ENCODE assay signal across 17 cellular contexts in the genomic region with DNA sequence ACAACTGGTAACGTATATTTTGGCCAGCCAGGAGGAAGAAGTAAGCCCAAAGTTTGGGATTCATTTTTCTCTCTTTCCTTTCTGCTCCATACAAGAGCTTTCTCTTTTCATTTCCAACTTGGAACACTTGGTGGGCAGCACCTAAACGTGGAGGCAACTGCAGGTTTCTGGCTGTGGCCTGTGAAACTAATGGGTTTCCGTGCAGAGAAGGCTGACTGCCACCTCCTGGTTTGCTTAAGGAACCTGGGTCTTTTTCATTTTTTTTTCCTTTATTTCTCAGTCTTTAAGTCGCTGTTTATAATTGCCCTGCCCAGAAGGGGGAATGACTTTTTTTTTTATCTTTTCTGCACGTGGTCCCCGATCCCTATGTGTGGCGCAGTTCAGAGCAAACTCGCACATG. TPM values are rescaled to one million over a fixed set of nuclear protein-coding genes. Genes with fewer than 3 reads are reported as not detected.
DNase-seq lines count a peak whose midpoint lies in the region; ATAC-seq, FAIRE-seq and TF ChIP-seq lines count a peak whose summit lies in the region.
"Had no signal": no experiment of that assay in that cellular context is flagged by ENCODE, and none has a peak within 500 bp of the region (broad histone marks: within the 10 kb centered on the region; RNA-seq: fewer than 3 reads in every experiment).

No MANE protein-coding gene starts in this region.

- 97% methylated on average over 8 of the region's 8 CpGs for whole genome bisulfite sequencing in liver
- 15% methylated on average over 8 of the region's 8 CpGs for WGBS in HepG2 (ENCODE audit: low lambda C conversion rate)
- 96 to 98% methylated on average over 6 to 8 of the region's 8 CpGs for WGBS in endodermal cell (ENCODE audit: insufficient coverage in 1 of 2, insufficient read length in 1 of 2), 2 experiments
- WGBS in testis, 2 donors, result 93 to 98% methylated on average over 8 of the region's 8 CpGs

- H3K4me3 ChIP-seq in liver (ENCODE audit: low read depth in 1 of 3, low read length in 3 of 3) (peak overlapping the region in 2 of 3 donors; percentile 11 to 51), HepG2 (replicated peaks in 1 of 3; ENCODE audit: insufficient read depth in 1 of 3, low read depth in 2 of 3, low read length in 3 of 3) (no peak overlapping the region), Loucy (ENCODE audit: low read length, poor library complexity, severe bottlenecking) (no peak overlapping the region), endodermal cell (ENCODE audit: low read length) (peak overlapping the region; percentile 50), testis (no peak overlapping the region)
- H3K4me3 ChIP-seq: A549, GM12878, HAP-1 had no signal

- no peak for FAIRE-seq in HepG2 (lab: Jason Lieb, UNC)
- FAIRE-seq: A549, GM12878 had no signal

- H2AFZ ChIP-seq in HepG2 (ENCODE audit: low read length), result no peak overlapping the region
- H2AFZ ChIP-seq in Loucy (ENCODE audit: low read length), result no peak overlapping the region

- H3K36me3 ChIP-seq in liver (ENCODE audit: control insufficient read depth in 4 of 4, insufficient read depth in 3 of 4, low read depth in 1 of 4, low read length in 3 of 4), result peaks cover 8 to 60% (median 56%) of the 10 kb centered on the region in 4 donors
- no peaks in the 10 kb centered on the region for H3K36me3 ChIP-seq in HepG2 (replicated peaks in 1 of 2; ENCODE audit: control insufficient read depth in 1 of 2, insufficient read depth in 2 of 2, low read length in 2 of 2)
- H3K36me3 ChIP-seq in Loucy (ENCODE audit: insufficient read depth, low read length), result peaks cover 51% of the 10 kb centered on the region
- H3K36me3 ChIP-seq in endodermal cell (ENCODE audit: control insufficient read depth, insufficient read depth, low read length), result peaks cover 99% of the 10 kb centered on the region
- no peaks in the 10 kb centered on the region for H3K36me3 ChIP-seq in testis (ENCODE audit: low read depth, missing control alignments)

- H3K4me1 ChIP-seq in liver (ENCODE audit: control insufficient read depth in 4 of 4, insufficient read depth in 4 of 4, low read length in 3 of 4) (no peaks in the 10 kb centered on the region), HepG2 (ENCODE audit: insufficient read depth, low read length) (no peaks in the 10 kb centered on the region), Loucy (ENCODE audit: insufficient read depth, low read length, poor library complexity, severe bottlenecking) (peaks cover 15% of the 10 kb centered on the region), endodermal cell (ENCODE audit: control insufficient read depth, insufficient read depth, low read length) (no peaks in the 10 kb centered on the region), testis (no peaks in the 10 kb centered on the region)
- H3K4me1 ChIP-seq: A549, HAP-1 had no signal

- no peak overlapping the region for H3K27ac Mint-ChIP-seq in endodermal cell
- H3K27ac Mint-ChIP-seq in stimulated activated naive B cell treated with anti-CD40 and anti-IgM and Interleukin-4, amounts not matched to agents 10 μg/mL and 1 μg/mL and 100 μg/mL, for 72 hours, result peak overlapping the region; percentile 51
- no peak overlapping the region for H3K27ac Mint-ChIP-seq in osteocyte (ENCODE audit: unreplicated experiment)
- no peak overlapping the region for H3K27ac Mint-ChIP-seq in activated CD8-positive, alpha-beta T cell treated with anti-CD3 and anti-CD28 coated beads, Interleukin-2, amount 10 ng/mL, durations not matched to agents 7 days and 5 days
- H3K27ac Mint-ChIP-seq: CD8-positive, alpha-beta T cell had no signal

- no peak overlapping the region for H3K27ac ChIP-seq in liver (ENCODE audit: low read depth in 1 of 2, low read length in 2 of 2)
- no peak overlapping the region for H3K27ac ChIP-seq in HepG2 (ENCODE audit: extremely low read length, insufficient read depth, low read length)
- H3K27ac ChIP-seq in endodermal cell (ENCODE audit: low read depth, low read length), result no peak overlapping the region
- H3K27ac ChIP-seq in testis, result no peak overlapping the region
- H3K27ac ChIP-seq: 22Rv1, A549 had no signal

- TF ChIP-seq CTCF in liver (IDR thresholded peaks at IDR 0.05; ENCODE audit: low read depth, low read length, missing input control) (no peak), HepG2 (CRISPR knock-in tag; IDR thresholded peaks at IDR 0.05) (no peak), Loucy (conservative IDR thresholded peaks at IDR 0.05; ENCODE audit: low read length) (peak; percentile 38), endodermal cell (conservative IDR thresholded peaks at IDR 0.05) (no peak), osteocyte (IDR thresholded peaks at IDR 0.05) (no peak), testis (IDR thresholded peaks at IDR 0.05) (no peak)

- CTCF ChIA-PET in HepG2 (lab: Yijun Ruan, JAX; ENCODE audit: low intra/inter-chr PET ratio, low total read pairs), result no interaction called here
- CTCF ChIA-PET in activated CD8-positive, alpha-beta T cell treated with anti-CD3 and anti-CD28 coated beads, Interleukin-2, amount 10 ng/mL, durations not matched to agents 7 days and 5 days (lab: Charles Lee), result no interaction called here

- H3K79me2 ChIP-seq in HepG2 (ENCODE audit: insufficient read depth, low read length) (no peaks in the 10 kb centered on the region), Loucy (ENCODE audit: insufficient read depth, low read length) (peaks cover 19% of the 10 kb centered on the region; the same call in 1 of the 2 replicates)

- H3K27me3 Mint-ChIP-seq in endodermal cell (ENCODE audit: insufficient read depth) (no peaks in the 10 kb centered on the region), osteocyte (ENCODE audit: unreplicated experiment) (no peaks in the 10 kb centered on the region)
- H3K27me3 Mint-ChIP-seq in stimulated activated naive B cell treated with anti-CD40 and anti-IgM and Interleukin-4, amounts not matched to agents 10 μg/mL and 1 μg/mL and 100 μg/mL, for 72 hours, result no peaks in the 10 kb centered on the region
- no peaks in the 10 kb centered on the region for H3K27me3 Mint-ChIP-seq in activated CD8-positive, alpha-beta T cell treated with anti-CD3 and anti-CD28 coated beads, Interleukin-2, amount 10 ng/mL, durations not matched to agents 7 days and 5 days (ENCODE audit: low read depth)

- no peak for DNase-seq in HepG2 (ENCODE audit: low spot score)
- no peak for DNase-seq in endodermal cell
- no peak for DNase-seq in stimulated activated naive B cell treated with anti-CD40 and anti-IgM and Interleukin-4, amounts not matched to agents 10 μg/mL and 1 μg/mL and 100 μg/mL, for 72 hours
- no peak for DNase-seq in osteocyte (ENCODE audit: extremely low spot score, unreplicated experiment)
- DNase-seq in activated CD8-positive, alpha-beta T cell treated with anti-CD3 and anti-CD28 coated beads, Interleukin-2, amount 10 ng/mL, durations not matched to agents 7 days and 5 days, result no peak
- no peak for DNase-seq in testis
- DNase-seq: AML-193; Calu3; CD8-positive, alpha-beta T cell; DMS79 treated with DMSO at 0.1 percent for 48 hours; EL had no signal

- in situ Hi-C loops in HepG2 (cut with HindIII; ENCODE audit: extremely low pct_ligation_motif_present, low pct_unique_long_range_greater_than_20kb), result no loop called here

- no peaks in the 10 kb centered on the region for H3F3A ChIP-seq in Loucy (ENCODE audit: low read depth)

- H3K9ac ChIP-seq in liver (ENCODE audit: low read depth in 1 of 2, low read length in 2 of 2), result no peak overlapping the region
- H3K9ac ChIP-seq in HepG2 (ENCODE audit: insufficient read depth, low read depth, low read length), result no peak overlapping the region
- no peak overlapping the region for H3K9ac ChIP-seq in Loucy (ENCODE audit: low read depth, low read length, poor library complexity, severe bottlenecking)
- H3K9ac ChIP-seq in endodermal cell (ENCODE audit: extremely low read depth, low read length, poor library complexity, severe bottlenecking), result no peak overlapping the region

- intact Hi-C loops in HepG2 (cut with micrococcal nuclease; ENCODE audit: unreplicated experiment), result no loop called here
- intact Hi-C loops in testis (cut with DNase I; ENCODE audit: low total_unique reads), result no loop called here

- no peak overlapping the region for H3K4me3 Mint-ChIP-seq in endodermal cell
- H3K4me3 Mint-ChIP-seq in stimulated activated naive B cell treated with anti-CD40 and anti-IgM and Interleukin-4, amounts not matched to agents 10 μg/mL and 1 μg/mL and 100 μg/mL, for 72 hours, result no peak overlapping the region
- no peak overlapping the region for H3K4me3 Mint-ChIP-seq in osteocyte (ENCODE audit: unreplicated experiment)
- no peak overlapping the region for H3K4me3 Mint-ChIP-seq in activated CD8-positive, alpha-beta T cell treated with anti-CD3 and anti-CD28 coated beads, Interleukin-2, amount 10 ng/mL, durations not matched to agents 7 days and 5 days
- H3K4me3 Mint-ChIP-seq: CD8-positive, alpha-beta T cell had no signal

- no peak for ATAC-seq in HepG2
- no peak for ATAC-seq in stimulated activated naive B cell treated with anti-CD40 and anti-IgM and Interleukin-4, amounts not matched to agents 10 μg/mL and 1 μg/mL and 100 μg/mL, for 72 hours (replicated peaks)
- ATAC-seq in activated CD8-positive, alpha-beta T cell treated with anti-CD3 and anti-CD28 coated beads, Interleukin-2, amount 10 ng/mL, durations not matched to agents 7 days and 5 days, result no peak
- ATAC-seq: A549; CD8-positive, alpha-beta T cell; GM12878 had no signal

- TF ChIP-seq EP300 in HepG2 (IDR thresholded peaks at IDR 0.05; ENCODE audit: low read depth in 2 of 2, low read length in 2 of 2) (no peak), HepG2 (CRISPR knock-in tag; IDR thresholded peaks at IDR 0.05; ENCODE audit: borderline replicate concordance) (no peak)

- H3K9me3 Mint-ChIP-seq in endodermal cell, result peaks cover 76% of the 10 kb centered on the region
- peaks cover 31 to 33% of the 10 kb centered on the region in 2 donors for H3K9me3 Mint-ChIP-seq in stimulated activated naive B cell treated with anti-CD40 and anti-IgM and Interleukin-4, amounts not matched to agents 10 μg/mL and 1 μg/mL and 100 μg/mL, for 72 hours
- H3K9me3 Mint-ChIP-seq in osteocyte (ENCODE audit: unreplicated experiment), result peaks cover 62% of the 10 kb centered on the region
- peaks cover 71% of the 10 kb centered on the region for H3K9me3 Mint-ChIP-seq in activated CD8-positive, alpha-beta T cell treated with anti-CD3 and anti-CD28 coated beads, Interleukin-2, amount 10 ng/mL, durations not matched to agents 7 days and 5 days (ENCODE audit: insufficient read depth)

- POLR2A ChIA-PET in HepG2 (lab: Yijun Ruan, JAX), result no interaction called here
- POLR2A ChIA-PET in activated CD8-positive, alpha-beta T cell treated with anti-CD3 and anti-CD28 coated beads, Interleukin-2, amount 10 ng/mL, durations not matched to agents 7 days and 5 days (lab: Charles Lee), result interaction anchor here (1.7 kb wide), 1 partner anchor 15 kb away, joined by 5 read pairs; a partner anchor contains a TSS

- H3K27me3 ChIP-seq in liver (ENCODE audit: control insufficient read depth in 4 of 4, insufficient read depth in 4 of 4, low read length in 3 of 4), result no peaks in the 10 kb centered on the region
- no peaks in the 10 kb centered on the region for H3K27me3 ChIP-seq in HepG2 (ENCODE audit: control insufficient read depth in 1 of 2, insufficient read depth in 2 of 2, low read length in 2 of 2)
- no peaks in the 10 kb centered on the region for H3K27me3 ChIP-seq in Loucy (ENCODE audit: insufficient read depth, low read length, poor library complexity, severe bottlenecking)
- H3K27me3 ChIP-seq in endodermal cell (ENCODE audit: control insufficient read depth, insufficient read depth, low read length, poor library complexity, severe bottlenecking), result no peaks in the 10 kb centered on the region
- no peaks in the 10 kb centered on the region for H3K27me3 ChIP-seq in testis

- no TSS peak for BruUV-seq in HepG2 (replicated peaks; lab: Mats Ljungman, UMichigan)

- H3K9me3 ChIP-seq in liver (ENCODE audit: control insufficient read depth in 4 of 4, low read length in 3 of 4) (peaks cover 28 to 77% (median 38%) of the 10 kb centered on the region in 4 donors), HepG2 (ENCODE audit: low read length) (peaks cover 95% of the 10 kb centered on the region), Loucy (ENCODE audit: insufficient read depth, low read depth, low read length) (peaks cover 13% of the 10 kb centered on the region; the same call in 1 of the 2 replicates), endodermal cell (ENCODE audit: control insufficient read depth, low read length) (peaks cover 99% of the 10 kb centered on the region), testis (no peaks in the 10 kb centered on the region)

- H3K4me1 Mint-ChIP-seq in endodermal cell (peaks cover 4% of the 10 kb centered on the region), osteocyte (ENCODE audit: unreplicated experiment) (no peaks in the 10 kb centered on the region)
- peaks cover 0 to 7% of the 10 kb centered on the region in 2 donors for H3K4me1 Mint-ChIP-seq in stimulated activated naive B cell treated with anti-CD40 and anti-IgM and Interleukin-4, amounts not matched to agents 10 μg/mL and 1 μg/mL and 100 μg/mL, for 72 hours
- H3K4me1 Mint-ChIP-seq in activated CD8-positive, alpha-beta T cell treated with anti-CD3 and anti-CD28 coated beads, Interleukin-2, amount 10 ng/mL, durations not matched to agents 7 days and 5 days (ENCODE audit: low read depth), result peaks cover 3% of the 10 kb centered on the region

- H4K20me1 ChIP-seq in HepG2 (ENCODE audit: insufficient read depth, low read length) (no peaks in the 10 kb centered on the region), Loucy (ENCODE audit: insufficient read depth, low read length, poor library complexity, severe bottlenecking) (no peaks in the 10 kb centered on the region)

- TF ChIP-seq RAD21 in liver (IDR thresholded peaks at IDR 0.05) (no peak), HepG2 (CRISPR knock-in tag; IDR thresholded peaks at IDR 0.05) (no peak)

- H3K36me3 Mint-ChIP-seq in endodermal cell (ENCODE audit: low read depth), result peaks cover 94% of the 10 kb centered on the region
- H3K36me3 Mint-ChIP-seq in stimulated activated naive B cell treated with anti-CD40 and anti-IgM and Interleukin-4, amounts not matched to agents 10 μg/mL and 1 μg/mL and 100 μg/mL, for 72 hours, result peaks cover 82 to 89% of the 10 kb centered on the region in 2 donors
- H3K36me3 Mint-ChIP-seq in osteocyte (ENCODE audit: unreplicated experiment), result peaks cover 91% of the 10 kb centered on the region
- H3K36me3 Mint-ChIP-seq in activated CD8-positive, alpha-beta T cell treated with anti-CD3 and anti-CD28 coated beads, Interleukin-2, amount 10 ng/mL, durations not matched to agents 7 days and 5 days (ENCODE audit: low read depth), result peaks cover 93% of the 10 kb centered on the region

- H3K4me2 ChIP-seq in HepG2 (ENCODE audit: low read depth, low read length) (no peak overlapping the region), Loucy (ENCODE audit: low read depth, low read length, poor library complexity, severe bottlenecking) (no peak overlapping the region)
- H3K4me2 ChIP-seq: A549 had no signal

- no peaks in the 10 kb centered on the region for H3K9me2 ChIP-seq in Loucy (replicated peaks; ENCODE audit: low read depth, low read length)

- TF ChIP-seq POLR2A in HepG2 (IDR thresholded peaks at IDR 0.05; ENCODE audit: insufficient read depth in 1 of 2, low read depth in 2 of 2, low read length in 2 of 2), result no peak
- TF ChIP-seq POLR2A in testis (IDR thresholded peaks at IDR 0.05), result no peak

RNA-seq across cellular contexts. Expression of a gene that starts 15.4 kb away (rescaled TPM):
- total RNA-seq in liver (1 to 10 TPM; 3.7 to 6.5 TPM), HepG2 (2016; rRNA removed; fragmentation: Illumina TruSeq; extraction: Trizol) (not detected in 2 replicates), endodermal cell (10 to 100 TPM; 15.8 to 23.7 TPM), osteocyte (5.8 and 5.9 TPM in 2 replicates), testis (10 to 100 TPM; 17.8 to 28.9 TPM)
- polyA plus RNA-seq in liver (1 to 10 TPM in 1 of 2 donors, under 1 TPM in 1; 0.50 to 1.1 TPM), HepG2 (2011; rRNA removed) (not detected in 2 replicates), testis (ENCODE audit: insufficient read depth, low read depth, low replicate concordance) (6.8 TPM)
- not detected in 2 replicates for total RNA-seq in HepG2 (2016; cell fraction: cytosol; rRNA removed; fragmentation: Illumina TruSeq; extraction: Trizol; ENCODE audit: low read depth)
- not detected in 2 replicates for total RNA-seq in HepG2 (2016; cell fraction: insoluble cytoplasmic fraction; rRNA removed; fragmentation: Illumina TruSeq; extraction: Trizol)
- total RNA-seq in HepG2 (2016; cell fraction: membrane; rRNA removed; fragmentation: Illumina TruSeq; extraction: Trizol), result not detected in 2 replicates
- not detected in 2 replicates for total RNA-seq in HepG2 (2016; cell fraction: nucleus; rRNA removed; fragmentation: Illumina TruSeq; extraction: Trizol)
- polyA plus RNA-seq in HepG2 (2011; cell fraction: cytosol; rRNA removed), result not detected in 2 replicates
- polyA plus RNA-seq in HepG2 (2011; cell fraction: nucleus; rRNA removed), result not detected in 2 replicates
- not detected in 2 replicates for polyA plus RNA-seq in HepG2 (2012)
- not detected in 2 replicates for polyA plus RNA-seq in HepG2 (2016; cell fraction: cytosol; fragmentation: Illumina TruSeq; extraction: Trizol; ENCODE audit: low read depth)
- polyA plus RNA-seq in HepG2 (2016; cell fraction: insoluble cytoplasmic fraction; fragmentation: Illumina TruSeq; extraction: Trizol; ENCODE audit: low read depth), result not detected in 2 replicates
- not detected in 2 replicates for polyA plus RNA-seq in HepG2 (2016; cell fraction: membrane; fragmentation: Illumina TruSeq; extraction: Trizol; ENCODE audit: low read depth)
- not detected in 2 replicates for polyA plus RNA-seq in HepG2 (2016; cell fraction: nucleus; fragmentation: Illumina TruSeq; extraction: Trizol; ENCODE audit: insufficient read depth, low read depth)
- polyA minus RNA-seq in HepG2 (2011; rRNA and poly(A)+ RNA removed; ENCODE audit: low replicate concordance), result 2.2 TPM in 1 of 2 replicates, not detected in the other
- not detected in 2 replicates for polyA minus RNA-seq in HepG2 (2011; cell fraction: cytosol; rRNA and poly(A)+ RNA removed)
- not detected in 2 replicates for polyA minus RNA-seq in HepG2 (2011; cell fraction: nucleus; rRNA and poly(A)+ RNA removed)
- polyA plus RNA-seq in endodermal cell (2013, experiment 1 of 2), result 10.2 TPM
- polyA plus RNA-seq in endodermal cell (2013, experiment 2 of 2), result 9.3 TPM
- total RNA-seq in activated CD8-positive, alpha-beta T cell treated with anti-CD3 and anti-CD28 coated beads, Interleukin-2, amount 10 ng/mL, durations not matched to agents 7 days and 5 days, result 10 to 100 TPM; 11.5 to 12.4 TPM

Comparison
In these comparisons a context has a peak if more than half of its experiments do, and no peak if none do; other contexts are left out.
1. H3K4me3 ChIP-seq: peak in liver (2 of 3) and endodermal cell (single experiment); none in HepG2 (0 of 3), Loucy (single experiment) and testis (0 of 2).